ENCODE assay signal across 10 cellular contexts in the genomic region with DNA sequence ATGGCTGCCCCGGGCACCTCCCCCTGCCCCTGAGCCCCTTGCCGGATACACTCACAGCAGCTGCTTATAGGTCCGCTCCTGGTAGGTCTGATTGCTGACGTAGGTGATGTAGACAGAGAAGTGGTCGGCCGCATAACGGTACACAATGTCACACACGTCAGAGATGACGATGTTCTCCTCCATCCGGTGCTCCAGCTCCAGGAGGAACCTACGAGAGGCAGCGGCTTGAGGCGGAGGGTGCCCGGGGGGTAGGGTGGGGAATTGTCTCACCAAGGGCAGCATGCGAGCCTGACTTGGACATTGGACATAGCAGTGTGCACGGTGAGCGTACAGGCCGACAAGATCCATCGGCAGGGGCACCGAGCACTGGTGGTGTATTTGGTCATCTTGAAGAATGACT.
"Had no signal": no experiment of that assay in that cellular context is flagged by ENCODE, and none has a peak within 500 bp of the region (broad histone marks: within the 10 kb centered on the region; RNA-seq: fewer than 3 reads in every experiment).

No MANE protein-coding gene starts in this region.

- H3K36me3 ChIP-seq: SJSA1, transverse colon had no signal

- H3K4me3 ChIP-seq: SJSA1, transverse colon had no signal

- H3K9me3 ChIP-seq: SJSA1, transverse colon had no signal

- H3K27me3 ChIP-seq: SJSA1 had no signal

- H3K27ac ChIP-seq: SJSA1, transverse colon had no signal

- DNase-seq: activated CD8-positive, alpha-beta T cell treated with anti-CD3 and anti-CD28 coated beads for 36 hours; activated naive CD4-positive, alpha-beta T cell treated with anti-CD3 and anti-CD28 coated beads, Interleukin-2, amount 10 ng/mL, durations not matched to agents 7 days and 5 days; central memory CD4-positive, alpha-beta T cell; immature natural killer cell; left cardiac atrium; stimulated activated CD4-positive, alpha-beta T cell treated with anti-CD3 and anti-CD28 coated beads, Interleukin-15, amount 100 ng/mL, for 24 hours; stimulated activated CD4-positive, alpha-beta T cell treated with anti-CD3 and anti-CD28 coated beads, Interleukin-4, amount 100 ng/mL, for 4 hours; SW 1271; transverse colon had no signal

- H3K4me1 ChIP-seq: transverse colon had no signal
